In genomic region chr17:1040216-1040600, GRCh38 we compare ENCODE assay signal across 11 cellular contexts.
DNase-seq lines count a peak whose midpoint lies in the region; ATAC-seq and TF ChIP-seq lines count a peak whose summit lies in the region.
"Had no signal": no experiment of that assay in that cellular context is flagged by ENCODE, and none has a peak within 500 bp of the region (broad histone marks: within the 10 kb centered on the region; RNA-seq: fewer than 3 reads in every experiment).

No MANE protein-coding gene starts in this region.

- DNase-seq in adipocyte (ENCODE audit: low read depth) (no peak), globus pallidus (ENCODE audit: low spot score) (peak; percentile 53), tibial artery (no peak), ACHN (no peak), NCI-H2107 (lab: John Stamatoyannopoulos, UW) (no peak)
- DNase-seq: central memory CD4-positive, alpha-beta T cell; NCI-H2029 treated with DMSO at 0.1 percent for 48 hours; PC-3 had no signal

- H3K9me3 ChIP-seq in adipocyte (ENCODE audit: control insufficient read depth, low read length) = no peaks in the 10 kb centered on the region
- no peaks in the 10 kb centered on the region for H3K9me3 ChIP-seq in muscle layer of duodenum (ENCODE audit: control insufficient read depth in 1 of 2, low read length in 2 of 2)
- no peaks in the 10 kb centered on the region for H3K9me3 ChIP-seq in tibial artery

- ATAC-seq in HG03520 (IDR thresholded peaks at IDR 0.05; ENCODE audit: unreplicated experiment) (no peak), GM21515 (IDR thresholded peaks at IDR 0.05; ENCODE audit: unreplicated experiment) (no peak)
- ATAC-seq: PC-3 had no signal

- in situ Hi-C loops in ACHN (cut with HindIII; ENCODE audit: low pct_ligation_motif_present, low pct_unique_long_range_greater_than_20kb, low sequenced_read_pairs) = no loop called here

- H3K27ac ChIP-seq in muscle layer of duodenum (ENCODE audit: low read length) (peak overlapping the region; percentile 56), tibial artery (peak overlapping the region; percentile 50 to 56)

- no peaks in the 10 kb centered on the region for H3K27me3 ChIP-seq in adipocyte (replicated peaks; ENCODE audit: control insufficient read depth, insufficient read depth, low read length)
- no peaks in the 10 kb centered on the region for H3K27me3 ChIP-seq in muscle layer of duodenum (ENCODE audit: low read depth, low read length)
- H3K27me3 ChIP-seq in tibial artery = no peaks in the 10 kb centered on the region

- H3K36me3 ChIP-seq in adipocyte (ENCODE audit: control insufficient read depth, insufficient read depth, low read length, severe bottlenecking) (peaks cover 12% of the 10 kb centered on the region), muscle layer of duodenum (ENCODE audit: control insufficient read depth in 1 of 2, insufficient read depth in 2 of 2, low read length in 2 of 2) (peaks cover 3 to 5% of the 10 kb centered on the region in 2 donors), tibial artery (peaks cover 0 to 18% (median 3%) of the 10 kb centered on the region in 3 donors)

- H3K4me3 ChIP-seq in adipocyte (ENCODE audit: low read length) = no peak overlapping the region
- no peak overlapping the region for H3K4me3 ChIP-seq in muscle layer of duodenum (ENCODE audit: low read depth in 1 of 2, low read length in 2 of 2)
- no peak overlapping the region for H3K4me3 ChIP-seq in tibial artery

- H3K4me1 ChIP-seq in adipocyte (ENCODE audit: control insufficient read depth, insufficient read depth, low read length) = peaks cover 16% of the 10 kb centered on the region
- H3K4me1 ChIP-seq in muscle layer of duodenum (ENCODE audit: control insufficient read depth in 1 of 2, insufficient read depth in 2 of 2, low read length in 2 of 2) = peaks cover 0 to 48% of the 10 kb centered on the region in 2 donors
- peaks cover 0 to 55% (median 39%) of the 10 kb centered on the region in 4 donors for H3K4me1 ChIP-seq in tibial artery

- peak overlapping the region; percentile 64 for H3K9ac ChIP-seq in adipocyte (ENCODE audit: low read length)

- intact Hi-C loops in tibial artery (cut with DNase I; ENCODE audit: low total_unique reads) = no loop called here

- no peak for TF ChIP-seq CTCF in tibial artery (IDR thresholded peaks at IDR 0.05)
